ENCODE assay signal across 1 cellular context in the genomic region with DNA sequence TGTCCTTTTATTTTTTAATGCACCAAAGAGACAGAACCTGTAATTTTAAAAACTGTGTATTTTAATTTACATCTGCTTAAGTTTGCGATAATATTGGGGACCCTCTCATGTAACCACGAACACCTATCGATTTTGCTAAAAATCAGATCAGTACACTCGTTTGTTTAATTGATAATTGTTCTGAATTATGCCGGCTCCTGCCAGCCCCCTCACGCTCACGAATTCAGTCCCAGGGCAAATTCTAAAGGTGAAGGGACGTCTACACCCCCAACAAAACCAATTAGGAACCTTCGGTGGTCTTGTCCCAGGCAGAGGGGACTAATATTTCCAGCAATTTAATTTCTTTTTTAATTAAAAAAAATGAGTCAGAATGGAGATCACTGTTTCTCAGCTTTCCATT.
TF ChIP-seq lines count a peak whose summit lies in the region.

No MANE protein-coding gene starts in this region.

TF ChIP-seq in IMR-90, 13 proteins besides CTCF, POLR2A, EP300 and RAD21 (continued from another document):
- TF ChIP-seq FOS (IDR thresholded peaks at IDR 0.05; ENCODE audit: low read depth, low read length) (no peak), CHD1 (IDR thresholded peaks at IDR 0.05; ENCODE audit: low read depth, low read length) (no peak), CEBPB (IDR thresholded peaks at IDR 0.05; ENCODE audit: low read depth, low read length) (no peak), BHLHE40 (IDR thresholded peaks at IDR 0.05; ENCODE audit: low read depth, low read length) (no peak), SMC3 (IDR thresholded peaks at IDR 0.05; ENCODE audit: low read depth, low read length) (no peak), MXI1 (IDR thresholded peaks at IDR 0.05; ENCODE audit: borderline replicate concordance, low read depth, low read length) (no peak), RFX5 (IDR thresholded peaks at IDR 0.05; ENCODE audit: low read depth, low read length) (no peak)
- TF ChIP-seq, protein P1, sequence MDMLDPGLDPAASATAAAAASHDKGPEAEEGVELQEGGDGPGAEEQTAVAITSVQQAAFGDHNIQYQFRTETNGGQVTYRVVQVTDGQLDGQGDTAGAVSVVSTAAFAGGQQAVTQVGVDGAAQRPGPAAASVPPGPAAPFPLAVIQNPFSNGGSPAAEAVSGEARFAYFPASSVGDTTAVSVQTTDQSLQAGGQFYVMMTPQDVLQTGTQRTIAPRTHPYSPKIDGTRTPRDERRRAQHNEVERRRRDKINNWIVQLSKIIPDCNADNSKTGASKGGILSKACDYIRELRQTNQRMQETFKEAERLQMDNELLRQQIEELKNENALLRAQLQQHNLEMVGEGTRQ (IDR thresholded peaks at IDR 0.05; ENCODE audit: low read depth, low read length), result no peak
TF ChIP-seq in IMR-90: peak in this region for 0.
